20 cellular contexts compared by ENCODE assay signal in genomic region chr17:51857052-51857593, GRCh38.
DNase-seq lines count a peak whose midpoint lies in the region; ATAC-seq and TF ChIP-seq lines count a peak whose summit lies in the region.
"Had no signal": no experiment of that assay in that cellular context is flagged by ENCODE, and none has a peak within 500 bp of the region (broad histone marks: within the 10 kb centered on the region; RNA-seq: fewer than 3 reads in every experiment).

No MANE protein-coding gene starts in this region.

- H3K36me3 ChIP-seq in mucosa of descending colon (ENCODE audit: low read depth): no peaks in the 10 kb centered on the region
- H3K36me3 ChIP-seq in HAP-1 (replicated peaks): no peaks in the 10 kb centered on the region
- H3K36me3 ChIP-seq: ascending aorta, upper lobe of left lung had no signal

- CTCF ChIA-PET in HEK293T (lab: Yijun Ruan, JAX): interaction anchor here (0.5 kb wide), 1 partner anchor 93 kb away, joined by 3 read pairs; no protein-coding TSS in a partner anchor
- CTCF ChIA-PET in CD4-positive, alpha-beta T cell (lab: Charles Lee): no interaction called here

- peaks cover 8% of the 10 kb centered on the region for H3K9me3 Mint-ChIP-seq in glutamatergic neuron (ENCODE audit: unreplicated experiment)
- H3K9me3 Mint-ChIP-seq in CD4-positive, alpha-beta T cell: no peaks in the 10 kb centered on the region

- peaks cover 26% of the 10 kb centered on the region for H3K4me1 Mint-ChIP-seq in glutamatergic neuron (ENCODE audit: low read depth, unreplicated experiment)
- H3K4me1 Mint-ChIP-seq in CD4-positive, alpha-beta T cell (ENCODE audit: low read depth): no peaks in the 10 kb centered on the region
- H3K4me1 Mint-ChIP-seq: stimulated activated effector memory CD8-positive, alpha-beta T cell treated with anti-CD3 and anti-CD28 coated beads, Interleukin-12 subunit alpha, Interleukin-12 subunit beta, amount 100 ng/mL, for 72 hours had no signal

- H3K27me3 Mint-ChIP-seq in glutamatergic neuron (ENCODE audit: unreplicated experiment): no peaks in the 10 kb centered on the region
- H3K27me3 Mint-ChIP-seq in CD4-positive, alpha-beta T cell: peaks cover 22% of the 10 kb centered on the region

- peak; percentile 73 for DNase-seq in DMS53 (lab: John Stamatoyannopoulos, UW)
- DNase-seq in HEK293T (ENCODE audit: extremely low spot score): peak; percentile 10
- DNase-seq in OCI-M1 (lab: John Stamatoyannopoulos, UW): peak; percentile 4
- no peak for DNase-seq in glutamatergic neuron
- no peak for DNase-seq in mucosa of descending colon
- DNase-seq in SK-N-DZ (ENCODE audit: low spot score): no peak
- no peak for DNase-seq in CD4-positive, alpha-beta T cell
- no peak for DNase-seq in HAP-1 (ENCODE audit: low spot score in 2 of 2)
- DNase-seq: activated effector memory CD4-positive, alpha-beta T cell treated with Interleukin-2 at 50 U/mL for 16 hours; AML-193; cortex of kidney; DMS79; HCEC 1CT; KBM-7; NCI-H1105 treated with DMSO at 0.1 percent for 48 hours; NK-92 treated with Interleukin-12 subunit alpha and Interleukin-12 subunit beta, amount 100 ng/mL, for 24 hours; nucleus accumbens; upper lobe of left lung had no signal

- intact Hi-C loops in mucosa of descending colon (cut with DNase I, micrococcal nuclease): no loop called here
- intact Hi-C loops in CD4-positive, alpha-beta T cell (cut with DNase I, micrococcal nuclease): loop anchor here in 1 of 2 experiments (10.0 kb wide), 1 partner anchor 58 kb away; no protein-coding TSS in a partner anchor

- no peak overlapping the region for H3K27ac ChIP-seq in CD4-positive, alpha-beta T cell (ENCODE audit: low read depth, low read length)
- H3K27ac ChIP-seq: ascending aorta, upper lobe of left lung had no signal

- in situ Hi-C loops in HAP-1 (cut with MboI; ENCODE audit: low sequenced_read_pairs): no loop called here

- no peaks in the 10 kb centered on the region for H3K27me3 ChIP-seq in CD4-positive, alpha-beta T cell (ENCODE audit: control insufficient read depth, insufficient read depth, low read length)
- H3K27me3 ChIP-seq in HAP-1 (ENCODE audit: low read depth): no peaks in the 10 kb centered on the region
- H3K27me3 ChIP-seq: ascending aorta, upper lobe of left lung had no signal

- ATAC-seq in mucosa of descending colon: no peak
- no peak for ATAC-seq in CD4-positive, alpha-beta T cell (ENCODE audit: poor library complexity)
- ATAC-seq: stimulated activated effector memory CD8-positive, alpha-beta T cell treated with anti-CD3 and anti-CD28 coated beads, Interleukin-12 subunit alpha, Interleukin-12 subunit beta, amount 100 ng/mL, for 72 hours had no signal

- H3K4me1 ChIP-seq in mucosa of descending colon (ENCODE audit: low read depth) (peaks cover 3% of the 10 kb centered on the region), HAP-1 (no peaks in the 10 kb centered on the region)
- H3K4me1 ChIP-seq: ascending aorta, upper lobe of left lung had no signal

- H3K36me3 Mint-ChIP-seq in glutamatergic neuron (ENCODE audit: unreplicated experiment): no peaks in the 10 kb centered on the region
- H3K36me3 Mint-ChIP-seq in CD4-positive, alpha-beta T cell (ENCODE audit: low read depth): no peaks in the 10 kb centered on the region
- H3K36me3 Mint-ChIP-seq: stimulated activated effector memory CD8-positive, alpha-beta T cell treated with anti-CD3 and anti-CD28 coated beads, Interleukin-12 subunit alpha, Interleukin-12 subunit beta, amount 100 ng/mL, for 72 hours had no signal

- POLR2A ChIA-PET in HEK293T (lab: Yijun Ruan, JAX): no interaction called here
- POLR2A ChIA-PET in CD4-positive, alpha-beta T cell (lab: Charles Lee): no interaction called here

- H3K4me3 Mint-ChIP-seq in glutamatergic neuron (ENCODE audit: unreplicated experiment): no peak overlapping the region
- H3K4me3 Mint-ChIP-seq in CD4-positive, alpha-beta T cell: no peak overlapping the region
- H3K4me3 Mint-ChIP-seq: stimulated activated effector memory CD8-positive, alpha-beta T cell treated with anti-CD3 and anti-CD28 coated beads, Interleukin-12 subunit alpha, Interleukin-12 subunit beta, amount 100 ng/mL, for 72 hours had no signal

- H3K9me3 ChIP-seq in mucosa of descending colon (no peaks in the 10 kb centered on the region), HAP-1 (no peaks in the 10 kb centered on the region)
- no peaks in the 10 kb centered on the region for H3K9me3 ChIP-seq in CD4-positive, alpha-beta T cell (ENCODE audit: control insufficient read depth, low read length)
- H3K9me3 ChIP-seq: ascending aorta, upper lobe of left lung had no signal

- TF ChIP-seq CTCF in glutamatergic neuron (IDR thresholded peaks at IDR 0.05; ENCODE audit: partially characterized antibody, unreplicated experiment) (peak; percentile 10), mucosa of descending colon (IDR thresholded peaks at IDR 0.05) (no peak)
- TF ChIP-seq CTCF in CD4-positive, alpha-beta T cell (IDR thresholded peaks at IDR 0.05): no peak

- no peak overlapping the region for H3K4me3 ChIP-seq in mucosa of descending colon
- H3K4me3 ChIP-seq in HAP-1: no peak overlapping the region
- H3K4me3 ChIP-seq: ascending aorta, upper lobe of left lung had no signal

- no peak overlapping the region for H3K27ac Mint-ChIP-seq in glutamatergic neuron (ENCODE audit: unreplicated experiment)
- no peak overlapping the region for H3K27ac Mint-ChIP-seq in CD4-positive, alpha-beta T cell
- H3K27ac Mint-ChIP-seq: stimulated activated effector memory CD8-positive, alpha-beta T cell treated with anti-CD3 and anti-CD28 coated beads, Interleukin-12 subunit alpha, Interleukin-12 subunit beta, amount 100 ng/mL, for 72 hours had no signal

TF ChIP-seq in HEK293T, 16 proteins besides CTCF, POLR2A, EP300 and RAD21:
- TF ChIP-seq ARNT (IDR thresholded peaks at IDR 0.05) (no peak), L3MBTL2 (conservative IDR thresholded peaks at IDR 0.05) (no peak), SUZ12 (IDR thresholded peaks at IDR 0.05) (no peak), BHLHE40 (IDR thresholded peaks at IDR 0.05; ENCODE audit: borderline replicate concordance) (no peak), NFRKB (IDR thresholded peaks at IDR 0.05) (no peak), SP1 (IDR thresholded peaks at IDR 0.05) (no peak), ELF4 (IDR thresholded peaks at IDR 0.05) (no peak), CTBP1 (IDR thresholded peaks at IDR 0.05; ENCODE audit: borderline replicate concordance) (no peak), PKNOX1 (IDR thresholded peaks at IDR 0.05) (no peak), TARDBP (IDR thresholded peaks at IDR 0.05) (no peak), FOXM1 (IDR thresholded peaks at IDR 0.05; ENCODE audit: borderline replicate concordance) (no peak), LEF1 (IDR thresholded peaks at IDR 0.05; ENCODE audit: borderline replicate concordance) (no peak), FOXA1 (IDR thresholded peaks at IDR 0.05) (no peak), HDGF (IDR thresholded peaks at IDR 0.05; ENCODE audit: borderline replicate concordance) (no peak), ZNF384 (IDR thresholded peaks at IDR 0.05) (no peak), FOXK2 (IDR thresholded peaks at IDR 0.05) (no peak)

Comparison
In these comparisons a context has a peak if more than half of its experiments do, and no peak if none do; other contexts are left out.
1. DNase-seq: peak in DMS53 (single experiment), HEK293T (single experiment) and OCI-M1 (single experiment); none in glutamatergic neuron (single experiment), mucosa of descending colon (0 of 3), SK-N-DZ (single experiment), CD4-positive, alpha-beta T cell (0 of 10) and HAP-1 (0 of 2).